8 cellular contexts compared by ENCODE assay signal in genomic region chr3:51995346-51996156, GRCh38. TPM values are rescaled to one million over a fixed set of nuclear protein-coding genes. Genes with fewer than 3 reads are reported as not detected.
DNase-seq lines count a peak whose midpoint lies in the region; ATAC-seq and TF ChIP-seq lines count a peak whose summit lies in the region.

Gene RPL29, minus strand, starts transcription at chr3:51995895. Its CDS starts 434 bp downstream, at chr3:51995461.

- H3K4me3 ChIP-seq in AG04449 (ENCODE audit: low read depth, low read length) (peak within 1 kb of the TSS; percentile 92), WERI-Rb-1 (ENCODE audit: low read depth, low read length) (peak within 1 kb of the TSS; percentile 99), breast epithelium (peak within 1 kb of the TSS; percentile 77 to 89 (median 85)), smooth muscle cell (peak within 1 kb of the TSS; percentile 80)

- H3K4me1 ChIP-seq in breast epithelium = peaks cover 0 to 12% of the 10 kb centered on the region in 2 donors
- peaks cover 11% of the 10 kb centered on the region for H3K4me1 ChIP-seq in smooth muscle cell (ENCODE audit: low read depth)

- ATAC-seq in GM18870 (IDR thresholded peaks at IDR 0.05; ENCODE audit: unreplicated experiment) (peak; percentile 79), HG03135 (IDR thresholded peaks at IDR 0.05; ENCODE audit: unreplicated experiment) (peak; percentile 90)

- TF ChIP-seq CTCF in AG04449 (IDR thresholded peaks at IDR 0.05; ENCODE audit: insufficient read depth, low read length, missing control alignments) (no peak), WERI-Rb-1 (IDR thresholded peaks at IDR 0.05; ENCODE audit: low read depth, low read length) (no peak), breast epithelium (IDR thresholded peaks at IDR 0.05) (no peak), smooth muscle cell (IDR thresholded peaks at IDR 0.05; ENCODE audit: borderline replicate concordance, insufficient read depth, poor library complexity, severe bottlenecking) (no peak)

- POLR2A ChIA-PET in AG04449 (lab: Yijun Ruan, JAX) = interaction anchor here (0.6 to 2.7 kb wide), 17 partner anchors 9 to 606 kb away, joined by 3 to 35 read pairs (median 4); partner anchors contain the start of genes ABHD14B, ACY1, PARP3 and PCBP4

- H3K9me3 ChIP-seq in WERI-Rb-1 (ENCODE audit: severe bottlenecking) (no peaks in the 10 kb centered on the region), breast epithelium (no peaks in the 10 kb centered on the region), smooth muscle cell (replicated peaks; ENCODE audit: low read depth) (no peaks in the 10 kb centered on the region)

- H4K20me1 ChIP-seq in smooth muscle cell (ENCODE audit: low read depth) = peaks cover 21% of the 10 kb centered on the region

- peaks cover 24% of the 10 kb centered on the region for H3F3A ChIP-seq in smooth muscle cell (ENCODE audit: low read depth)

- intact Hi-C loops in breast epithelium (cut with DNase I; ENCODE audit: low total_unique reads) = no loop called here

- peaks cover 46% of the 10 kb centered on the region for H3K36me3 ChIP-seq in WERI-Rb-1
- no peaks in the 10 kb centered on the region for H3K36me3 ChIP-seq in breast epithelium
- H3K36me3 ChIP-seq in smooth muscle cell (ENCODE audit: low read depth) = no peaks in the 10 kb centered on the region

- TF ChIP-seq POLR2A in breast epithelium (IDR thresholded peaks at IDR 0.05) = peak; percentile 59

- peak within 1 kb of the TSS; percentile 97 for H3K4me2 ChIP-seq in smooth muscle cell

- H3K27me3 ChIP-seq in WERI-Rb-1 (ENCODE audit: insufficient read depth, low read depth, severe bottlenecking) (no peaks in the 10 kb centered on the region), breast epithelium (no peaks in the 10 kb centered on the region), smooth muscle cell (ENCODE audit: low read depth) (no peaks in the 10 kb centered on the region)

- no peak within 1 kb of the TSS for H2AFZ ChIP-seq in smooth muscle cell (ENCODE audit: low read depth)

- CTCF ChIA-PET in AG04449 (lab: Yijun Ruan, JAX) = interaction anchor here (0.8 to 4.8 kb wide), 17 partner anchors 9 to 225 kb away, joined by 3 to 33 read pairs (median 4); partner anchors contain the start of genes ABHD14A, ABHD14B, ACY1 and RRP9

- peak within 1 kb of the TSS; percentile 96 for H3K9ac ChIP-seq in smooth muscle cell (ENCODE audit: low read depth)

- under 1% methylated on average over 39 of the region's 40 CpGs for WGBS in smooth muscle cell (ENCODE audit: low lambda C conversion rate)

- DNase-seq in AG04449 (ENCODE audit: low read depth, low spot score) = peak; percentile 63
- DNase-seq in NCI-H2227 treated with DMSO at 0.1 percent for 48 hours (lab: John Stamatoyannopoulos, UW) = peak; percentile 91
- peak; percentile 94 for DNase-seq in WERI-Rb-1
- DNase-seq in breast epithelium (ENCODE audit: low spot score in 2 of 2) = peak; percentile 92 to 93
- DNase-seq in iPS-NIHi7 (ENCODE audit: extremely low spot score) = peak; percentile 89
- DNase-seq in smooth muscle cell (lab: John Stamatoyannopoulos, UW; ENCODE audit: unreplicated experiment) = peak; percentile 34

- H3K79me2 ChIP-seq in smooth muscle cell (ENCODE audit: low read depth) = peaks cover 27% of the 10 kb centered on the region

- H3K27ac ChIP-seq in WERI-Rb-1 (peak within 1 kb of the TSS; percentile 94), breast epithelium (peak within 1 kb of the TSS; percentile 91 to 95), smooth muscle cell (ENCODE audit: low read depth) (peak within 1 kb of the TSS; percentile 85)

RNA-seq across cellular contexts. Expression of gene RPL29, which starts in this region (rescaled TPM):
- total RNA-seq in breast epithelium (1,000 to 10,000 TPM; 1,890 to 2,530 (median 2,229) TPM), smooth muscle cell (1,004 and 1,042 TPM in 2 replicates)
- 708 and 743 TPM in 2 replicates for polyA plus RNA-seq in smooth muscle cell

Comparison
In these comparisons a context has a peak if more than half of its experiments do, and no peak if none do; other contexts are left out.
1. Peak in every context shown above with its lines: DNase-seq, ATAC-seq, H3K4me3 ChIP-seq and H3K27ac ChIP-seq.
2. DNase-seq: peak in every context shown above with its lines; median percentile 94 in WERI-Rb-1; 92 in breast epithelium; 91 in NCI-H2227 treated with DMSO at 0.1 percent for 48 hours; 89 in iPS-NIHi7; 63 in AG04449; 34 in smooth muscle cell.